Comparison of ENCODE assay signal across 1 cellular context in genomic region chr14:101706509-101707284, GRCh38.
TF ChIP-seq lines count a peak whose summit lies in the region.

No MANE protein-coding gene starts in this region.

TF ChIP-seq in HepG2, 621 proteins besides CTCF, POLR2A, EP300 and RAD21 (continued from another document and continues in another):
- peak; percentile 55; the same call in 1 of the 2 replicates for TF ChIP-seq ARID4A (CRISPR knock-in tag; IDR thresholded peaks at IDR 0.05; ENCODE audit: borderline replicate concordance)
- peak; percentile 19; the same call in 1 of the 2 replicates for TF ChIP-seq YEATS4 (CRISPR knock-in tag; IDR thresholded peaks at IDR 0.05; ENCODE audit: borderline replicate concordance)
- no peak; the same call in 1 of the 2 replicates for TF ChIP-seq MEIS2 (CRISPR knock-in tag; IDR thresholded peaks at IDR 0.05)
- no peak for TF ChIP-seq ARID3A (IDR thresholded peaks at IDR 0.05; ENCODE audit: low read depth, low read length)
- TF ChIP-seq BORCS8-MEF2B (CRISPR knock-in tag; IDR thresholded peaks at IDR 0.05): peak; percentile 89
- TF ChIP-seq MXD1 (CRISPR knock-in tag; IDR thresholded peaks at IDR 0.05): no peak
- TF ChIP-seq RBM22 (optimal IDR thresholded peaks at IDR 0.05; ENCODE audit: low read length): no peak
- no peak for TF ChIP-seq TRAFD1 (CRISPR knock-in tag; IDR thresholded peaks at IDR 0.05; ENCODE audit: borderline replicate concordance)
- TF ChIP-seq TRIM22 (IDR thresholded peaks at IDR 0.05): no peak
- no peak for TF ChIP-seq MBNL3 (CRISPR knock-in tag; conservative IDR thresholded peaks at IDR 0.05)
- no peak for TF ChIP-seq DPF2 (CRISPR knock-in tag; IDR thresholded peaks at IDR 0.05; ENCODE audit: borderline replicate concordance, low read depth)
- TF ChIP-seq ZNF296 (CRISPR knock-in tag; conservative IDR thresholded peaks at IDR 0.05): no peak
- TF ChIP-seq ZFP82 (CRISPR knock-in tag; IDR thresholded peaks at IDR 0.05; ENCODE audit: borderline replicate concordance): no peak
- TF ChIP-seq PAXIP1 (CRISPR knock-in tag; conservative IDR thresholded peaks at IDR 0.05): peak; percentile 69
- TF ChIP-seq MATR3 (CRISPR knock-in tag; IDR thresholded peaks at IDR 0.05): no peak
- no peak for TF ChIP-seq CSRNP2 (CRISPR knock-in tag; conservative IDR thresholded peaks at IDR 0.05; ENCODE audit: low read depth)
- no peak for TF ChIP-seq GABPA (IDR thresholded peaks at IDR 0.05; ENCODE audit: low read depth, low read length)
- TF ChIP-seq GABPA (CRISPR knock-in tag; IDR thresholded peaks at IDR 0.05; ENCODE audit: low read depth): 0 out of 2 replicates have a peak, but pooled peaks have one; percentile 26
- no peak for TF ChIP-seq ZNF703 (CRISPR knock-in tag; IDR thresholded peaks at IDR 0.05; ENCODE audit: borderline replicate concordance)
- no peak for TF ChIP-seq NFYC (CRISPR knock-in tag; IDR thresholded peaks at IDR 0.05)
- TF ChIP-seq ZNF552 (CRISPR knock-in tag; IDR thresholded peaks at IDR 0.05; ENCODE audit: borderline replicate concordance): no peak
- peak; percentile 90 for TF ChIP-seq MAX (IDR thresholded peaks at IDR 0.05)
- TF ChIP-seq DRAP1 (CRISPR knock-in tag; IDR thresholded peaks at IDR 0.05): peak; percentile 59; the same call in 1 of the 2 replicates
- peak; percentile 26; the same call in 1 of the 2 replicates for TF ChIP-seq MXD4 (CRISPR knock-in tag; IDR thresholded peaks at IDR 0.05)
- TF ChIP-seq ZNF414 (CRISPR knock-in tag; IDR thresholded peaks at IDR 0.05): peak; percentile 42; the same call in 1 of the 2 replicates
- TF ChIP-seq TBL1XR1 (IDR thresholded peaks at IDR 0.05; ENCODE audit: borderline replicate concordance, low read length, partially characterized antibody): no peak
- no peak for TF ChIP-seq HCFC1 (IDR thresholded peaks at IDR 0.05; ENCODE audit: low read depth, low read length)
- TF ChIP-seq PLRG1 (conservative IDR thresholded peaks at IDR 0.05): no peak
- TF ChIP-seq ZNF282 (IDR thresholded peaks at IDR 0.05; ENCODE audit: partially characterized antibody): no peak
- no peak for TF ChIP-seq FLYWCH1 (CRISPR knock-in tag; IDR thresholded peaks at IDR 0.05)
- TF ChIP-seq NFIC (IDR thresholded peaks at IDR 0.05; ENCODE audit: low read length): no peak
- TF ChIP-seq NFKBIZ (CRISPR knock-in tag; IDR thresholded peaks at IDR 0.05): 0 out of 2 replicates have a peak, but pooled peaks have one; percentile 56
- TF ChIP-seq NFATC3 (CRISPR knock-in tag; IDR thresholded peaks at IDR 0.05): no peak
- peak; percentile 65 for TF ChIP-seq SAP130 (CRISPR knock-in tag; IDR thresholded peaks at IDR 0.05; ENCODE audit: low read depth)
- TF ChIP-seq ZBTB8A (CRISPR knock-in tag; IDR thresholded peaks at IDR 0.05; ENCODE audit: borderline replicate concordance, low read depth): no peak
- no peak for TF ChIP-seq HMG20A (CRISPR knock-in tag; IDR thresholded peaks at IDR 0.05; ENCODE audit: borderline replicate concordance)
- TF ChIP-seq CHD2 (IDR thresholded peaks at IDR 0.05; ENCODE audit: low read depth, low read length): no peak
- TF ChIP-seq JUN (CRISPR knock-in tag; IDR thresholded peaks at IDR 0.05): no peak
- no peak for TF ChIP-seq CREM (IDR thresholded peaks at IDR 0.05)
- TF ChIP-seq CREM (CRISPR knock-in tag; IDR thresholded peaks at IDR 0.05): no peak
- no peak for TF ChIP-seq PBX2 (CRISPR knock-in tag; IDR thresholded peaks at IDR 0.05)
- TF ChIP-seq KLF13 (CRISPR knock-in tag; IDR thresholded peaks at IDR 0.05): no peak
- TF ChIP-seq ZNF788 (CRISPR knock-in tag; IDR thresholded peaks at IDR 0.05; ENCODE audit: borderline replicate concordance): peak; percentile 27; the same call in 1 of the 2 replicates
- no peak for TF ChIP-seq SRSF1 (optimal IDR thresholded peaks at IDR 0.05; ENCODE audit: low read depth, low read length)
- no peak for TF ChIP-seq TBX2 (CRISPR knock-in tag; IDR thresholded peaks at IDR 0.05; ENCODE audit: borderline replicate concordance)
- no peak for TF ChIP-seq ZNF550 (CRISPR knock-in tag; IDR thresholded peaks at IDR 0.05; ENCODE audit: borderline replicate concordance)
- peak; percentile 84 for TF ChIP-seq IKZF4 (CRISPR knock-in tag; IDR thresholded peaks at IDR 0.05; ENCODE audit: borderline replicate concordance, low read depth, not compliant biosample characterization)
